ENCODE assay signal across 7 cellular contexts in the genomic region with DNA sequence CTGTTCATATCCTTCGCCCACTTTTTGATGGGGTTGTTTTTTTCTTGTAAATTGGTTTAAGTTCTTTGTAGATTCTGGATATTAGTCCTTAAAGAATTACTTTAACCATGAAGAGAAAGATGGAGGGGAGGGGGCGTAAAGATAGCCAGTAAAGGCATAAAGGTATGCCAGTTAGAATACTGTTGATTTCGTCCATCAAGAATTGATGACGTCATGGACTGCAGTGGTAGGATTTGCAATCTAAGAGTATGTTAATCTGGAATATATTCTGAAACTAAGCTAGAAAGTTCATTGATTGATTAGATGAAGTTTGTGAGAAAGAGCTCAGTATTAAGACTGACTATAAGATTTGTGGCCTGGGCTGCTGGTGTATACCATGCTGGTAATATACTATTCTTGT.
"Had no signal": no experiment of that assay in that cellular context is flagged by ENCODE, and none has a peak within 500 bp of the region (broad histone marks: within the 10 kb centered on the region; RNA-seq: fewer than 3 reads in every experiment).

No MANE protein-coding gene starts in this region.

- H3K9ac ChIP-seq: KMS-11 had no signal

- H3K27ac ChIP-seq: HL-60, KMS-11 had no signal

- FAIRE-seq: HTR-8/SVneo had no signal

- DNase-seq: IMR-90, Karpas-422, KBM-7, KG1 had no signal

- H3K4me2 ChIP-seq: KMS-11 had no signal
